18 cellular contexts compared by ENCODE assay signal in genomic region chr2:96161785-96162367, GRCh38. TPM values are rescaled to one million over a fixed set of nuclear protein-coding genes. Genes with fewer than 3 reads are reported as not detected.
DNase-seq lines count a peak whose midpoint lies in the region; ATAC-seq, FAIRE-seq and TF ChIP-seq lines count a peak whose summit lies in the region.
"Had no signal": no experiment of that assay in that cellular context is flagged by ENCODE, and none has a peak within 500 bp of the region (broad histone marks: within the 10 kb centered on the region; RNA-seq: fewer than 3 reads in every experiment).

No MANE protein-coding gene starts in this region.

- H3K4me1 Mint-ChIP-seq in activated T-cell treated with anti-CD3 and anti-CD28 coated beads, Interleukin-2, amount 50 U/mL, for 4 hours (ENCODE audit: low read depth): peaks cover 80% of the 10 kb centered on the region

- ATAC-seq in activated T-cell treated with anti-CD3 and anti-CD28 coated beads, Interleukin-2, amount 50 U/mL, for 4 hours: no peak
- no peak for ATAC-seq in K562

- WGBS in K562 (ENCODE audit: insufficient coverage, low coverage, missing lambda C conversion rate): 19% methylated on average over 5 of the region's 5 CpGs
- WGBS in spleen, 5 donors: 53 to 64% (median 55%) methylated on average over 5 of the region's 5 CpGs
- 57 to 69% methylated on average over 5 of the region's 5 CpGs for WGBS in testis, 2 donors

- H3K27me3 ChIP-seq in K562 (ENCODE audit: control insufficient read depth in 2 of 2, insufficient read depth in 2 of 2, low read length in 2 of 2) (no peaks in the 10 kb centered on the region), spleen (replicated peaks in 1 of 7) (no peaks in the 10 kb centered on the region), testis (no peaks in the 10 kb centered on the region)

- intact Hi-C loops in OCI-LY7 (cut with micrococcal nuclease; ENCODE audit: unreplicated experiment): no loop called here
- intact Hi-C loops in K562 (cut with micrococcal nuclease): no loop called here
- intact Hi-C loops in spleen (cut with DNase I; ENCODE audit: low total_unique reads): no loop called here
- intact Hi-C loops in testis (cut with DNase I; ENCODE audit: low total_unique reads): no loop called here

- H3K4me2 ChIP-seq in OCI-LY7 (ENCODE audit: low read length) (peak overlapping the region; percentile 91), K562 (ENCODE audit: insufficient read depth, low read length) (no peak overlapping the region; the same call in 1 of the 2 replicates)

- peak; percentile 57 for FAIRE-seq in K562 (lab: Jason Lieb, UNC)
- FAIRE-seq: astrocyte had no signal

- TF ChIP-seq RAD21 in K562 (CRISPR knock-in tag; conservative IDR thresholded peaks at IDR 0.05 in 1 of 2, IDR thresholded peaks at IDR 0.05 in 1 of 2): no peak

- H3K4me3 Mint-ChIP-seq in activated T-cell treated with anti-CD3 and anti-CD28 coated beads, Interleukin-2, amount 50 U/mL, for 4 hours: peak overlapping the region; percentile 11

- DNase-seq in activated T-cell treated with anti-CD3 and anti-CD28 coated beads, Interleukin-2, amount 50 U/mL, for 4 hours: no peak
- DNase-seq in activated T-cell treated with anti-CD3 and anti-CD28 coated beads for 4 hours (no peak), OCI-LY7 (ENCODE audit: low spot score) (peak; percentile 29), K562 (ENCODE audit: extremely low read depth in 1 of 4, low spot score in 3 of 4) (no peak), spleen (no peak), COLO668 (lab: John Stamatoyannopoulos, UW; ENCODE audit: unreplicated experiment) (no peak), testis (no peak)
- no peak for DNase-seq in NK-92 treated with Interleukin-12 subunit alpha and Interleukin-12 subunit beta, amount 100 ng/mL, for 24 hours (lab: John Stamatoyannopoulos, UW)
- DNase-seq: DMS79; NCI-H1436 treated with DMSO at 0.1 percent for 48 hours; stimulated activated CD4-positive, alpha-beta T cell treated with anti-CD3 and anti-CD28 coated beads, Interleukin-12 subunit alpha, Interleukin-12 subunit beta, amount 100 ng/mL, for 4 hours; T1000 had no signal

- TF ChIP-seq POLR2A in K562 (conservative IDR thresholded peaks at IDR 0.05): no peak
- TF ChIP-seq POLR2A in spleen (IDR thresholded peaks at IDR 0.05): no peak
- TF ChIP-seq POLR2A in testis (IDR thresholded peaks at IDR 0.05): no peak

- BruUV-seq in OCI-LY7 (replicated peaks; lab: Mats Ljungman, UMichigan): no TSS peak
- no TSS peak for BruUV-seq in K562 (replicated peaks; lab: Mats Ljungman, UMichigan)

- H4K20me1 ChIP-seq in OCI-LY7 (ENCODE audit: insufficient read depth, low read length): no peaks in the 10 kb centered on the region
- no peaks in the 10 kb centered on the region for H4K20me1 ChIP-seq in K562 (replicated peaks; ENCODE audit: control insufficient read depth, insufficient read depth, low read length)

- H2AFZ ChIP-seq in OCI-LY7 (ENCODE audit: low read length) (peak overlapping the region; percentile 78; the same call in 1 of the 2 replicates), K562 (ENCODE audit: low read depth, low read length) (peak overlapping the region; percentile 87)

- POLR2A ChIA-PET in OCI-LY7 (lab: Charles Lee): interaction anchor here (0.7 to 2.4 kb wide), 6 partner anchors 10 to 81 kb away, joined by 3 to 10 read pairs (median 5); no protein-coding TSS in a partner anchor
- POLR2A ChIA-PET in K562 (lab: Yijun Ruan, JAX): no interaction called here

- in situ Hi-C loops in K562 (cut with MboI): no loop called here

- TF ChIP-seq EP300 in K562 (IDR thresholded peaks at IDR 0.05; ENCODE audit: low read length): no peak

- no peaks in the 10 kb centered on the region for H3K27me3 Mint-ChIP-seq in activated T-cell treated with anti-CD3 and anti-CD28 coated beads, Interleukin-2, amount 50 U/mL, for 4 hours (ENCODE audit: low read depth)

- H3K9me3 ChIP-seq in OCI-LY7 (ENCODE audit: low read length): peaks cover 5% of the 10 kb centered on the region; the same call in 1 of the 2 replicates
- H3K9me3 ChIP-seq in K562 (replicated peaks; ENCODE audit: control insufficient read depth, insufficient read depth, low read depth, low read length): no peaks in the 10 kb centered on the region
- peaks cover 0 to 8% (median 0%) of the 10 kb centered on the region in 8 donors for H3K9me3 ChIP-seq in spleen
- H3K9me3 ChIP-seq in testis: no peaks in the 10 kb centered on the region

- H3K9me1 ChIP-seq in K562 (ENCODE audit: control insufficient read depth, insufficient read depth, low read length): peaks cover 3% of the 10 kb centered on the region

- H3K27ac ChIP-seq in OCI-LY7 (ENCODE audit: low read depth, low read length, poor library complexity, severe bottlenecking) (peak overlapping the region; percentile 99), K562 (ENCODE audit: extremely low read depth, low read depth, low read length) (peak overlapping the region; percentile 23; the same call in 1 of the 3 replicates), spleen (peak overlapping the region; percentile 43 to 93 (median 84)), testis (no peak overlapping the region)

- H3K4me3 ChIP-seq in OCI-LY7 (ENCODE audit: low read depth, low read length, poor library complexity, severe bottlenecking) (peak overlapping the region; percentile 15), K562 (no peak overlapping the region), spleen (peak overlapping the region in 1 of 8 donors; percentile 30), testis (no peak overlapping the region)
- H3K4me3 ChIP-seq: lung had no signal

- H3K36me3 Mint-ChIP-seq in activated T-cell treated with anti-CD3 and anti-CD28 coated beads, Interleukin-2, amount 50 U/mL, for 4 hours (ENCODE audit: insufficient read depth): no peaks in the 10 kb centered on the region

- H3K9me2 ChIP-seq in OCI-LY7 (ENCODE audit: insufficient read depth, low read length): no peaks in the 10 kb centered on the region

- H3K9ac ChIP-seq in K562 (ENCODE audit: insufficient read depth in 1 of 2, low read depth in 2 of 2, low read length in 2 of 2): no peak overlapping the region

- H3K9me3 Mint-ChIP-seq in activated T-cell treated with anti-CD3 and anti-CD28 coated beads, Interleukin-2, amount 50 U/mL, for 4 hours: peaks cover 6% of the 10 kb centered on the region

- CTCF ChIA-PET in OCI-LY7 (lab: Charles Lee; ENCODE audit: unreplicated experiment) (interaction anchor here (3.0 kb wide), 1 partner anchor 14 kb away, joined by 18 read pairs; no protein-coding TSS in a partner anchor), K562 (lab: Yijun Ruan, JAX; ENCODE audit: low intra/inter-chr PET ratio) (no interaction called here)

- H3K36me3 ChIP-seq in OCI-LY7 (ENCODE audit: insufficient read depth, low read length): no peaks in the 10 kb centered on the region; the same call in 1 of the 2 replicates
- no peaks in the 10 kb centered on the region for H3K36me3 ChIP-seq in K562 (ENCODE audit: control insufficient read depth, insufficient read depth, low read length)
- H3K36me3 ChIP-seq in spleen: no peaks in the 10 kb centered on the region
- H3K36me3 ChIP-seq in testis (ENCODE audit: low read depth, missing control alignments): no peaks in the 10 kb centered on the region

- H3K79me2 ChIP-seq in OCI-LY7 (ENCODE audit: insufficient read depth, low read depth, low read length): no peaks in the 10 kb centered on the region
- no peaks in the 10 kb centered on the region for H3K79me2 ChIP-seq in K562 (ENCODE audit: control insufficient read depth, insufficient read depth, low read length)

- no peak for TF ChIP-seq CTCF in OCI-LY7 (conservative IDR thresholded peaks at IDR 0.05; ENCODE audit: low read length)
- TF ChIP-seq CTCF in K562 (IDR thresholded peaks at IDR 0.05 in 2 of 3, conservative IDR thresholded peaks at IDR 0.05 in 1 of 3; ENCODE audit: insufficient read depth in 2 of 3, low read depth in 1 of 3, low read length in 3 of 3): no peak
- TF ChIP-seq CTCF in spleen (IDR thresholded peaks at IDR 0.05 in 8 of 11, conservative IDR thresholded peaks at IDR 0.05 in 3 of 11): no peak
- no peak for TF ChIP-seq CTCF in testis (IDR thresholded peaks at IDR 0.05)

- H3K4me1 ChIP-seq in OCI-LY7 (ENCODE audit: insufficient read depth, low read length, poor library complexity, severe bottlenecking) (peaks cover 76% of the 10 kb centered on the region), K562 (replicated peaks in 1 of 2; ENCODE audit: control insufficient read depth in 2 of 2, insufficient read depth in 2 of 2, low read length in 2 of 2) (peaks cover 24 to 39% of the 10 kb centered on the region in 2 experiments), spleen (peaks cover 33 to 84% (median 69%) of the 10 kb centered on the region in 6 donors), testis (peaks cover 14% of the 10 kb centered on the region)

RNA-seq across cellular contexts. Expression of gene DUSP2, which starts 16.6 kb away (rescaled TPM):
- total RNA-seq in activated T-cell treated with anti-CD3 and anti-CD28 coated beads, Interleukin-2, amount 50 U/mL, for 4 hours: 100 to 1,000 TPM; 365 to 525 (median 419) TPM
- 94.7 and 110 TPM in 2 replicates for total RNA-seq in OCI-LY7 (2014; rRNA removed; shearing (Covaris generic))
- total RNA-seq in OCI-LY7 (2022) (31.2 and 37.3 TPM in 2 replicates), K562 (2014; rRNA removed) (not detected in 2 replicates), K562 (2014; rRNA removed; fragmentation: Illumina TruSeq; extraction: Trizol) (not detected in 2 replicates), K562 (2015; rRNA removed; fragmentation: Illumina TruSeq; extraction: Trizol) (not detected in 2 replicates), K562 (2021) (0.18 and 0.42 TPM in 2 replicates), spleen (10 to 100 TPM; 27.2 to 88.0 (median 45.0) TPM), testis (10 to 100 TPM in 1 of 2 donors, 1 to 10 TPM in 1; 6.3 to 16.5 TPM)
- 0.16 TPM in 1 of 2 replicates, not detected in the other for total RNA-seq in K562 (2011; cell fraction: chromatin; rRNA removed; ENCODE audit: low replicate concordance)
- 0.33 TPM in 1 of 2 replicates, not detected in the other for total RNA-seq in K562 (2011; cell fraction: nucleolus; rRNA removed)
- total RNA-seq in K562 (2011; cell fraction: nucleoplasm; rRNA removed): not detected in 2 replicates
- polyA plus RNA-seq in K562 (2011; rRNA removed) (0.04 TPM in 1 of 2 replicates, not detected in the other), K562 (2014; fragmentation: Illumina TruSeq; extraction: Trizol) (not detected in 2 replicates), K562 (2014; fragmentation: Nextera tagmentation; extraction: Ambion mirVana) (not detected), K562 (2014; rRNA removed) (not detected in 2 replicates), spleen (10 to 100 TPM; 24.2 to 60.8 (median 47.6) TPM), testis (ENCODE audit: insufficient read depth, low read depth, low replicate concordance) (5.7 TPM)
- 0.06 and 0.07 TPM in 2 replicates for polyA plus RNA-seq in K562 (2011; cell fraction: cytosol; rRNA removed)
- 0.14 and 0.64 TPM in 2 replicates for polyA plus RNA-seq in K562 (2011; cell fraction: nucleus; rRNA removed)
- polyA plus RNA-seq in K562 (2012): 0.08 TPM in 1 of 2 replicates, not detected in the other
- not detected in 2 replicates for polyA minus RNA-seq in K562 (2011; rRNA and poly(A)+ RNA removed)
- polyA minus RNA-seq in K562 (2011; cell fraction: cytosol; rRNA and poly(A)+ RNA removed): 0.76 and 1.8 TPM in 2 replicates
- 0.40 and 0.89 TPM in 2 replicates for polyA minus RNA-seq in K562 (2011; cell fraction: nucleus; rRNA and poly(A)+ RNA removed)

RNA-seq across cellular contexts. Expression of gene ASTL, which starts 23.6 kb away (rescaled TPM):
- total RNA-seq in activated T-cell treated with anti-CD3 and anti-CD28 coated beads, Interleukin-2, amount 50 U/mL, for 4 hours: 1 to 10 TPM; 2.3 to 3.0 (median 2.8) TPM
- total RNA-seq in OCI-LY7 (2014; rRNA removed; shearing (Covaris generic)): 0.46 TPM in 1 of 2 replicates, not detected in the other
- total RNA-seq in OCI-LY7 (2022) (0.49 TPM in 1 of 2 replicates, not detected in the other), K562 (2014; rRNA removed) (not detected in 2 replicates), K562 (2014; rRNA removed; fragmentation: Illumina TruSeq; extraction: Trizol) (not detected in 2 replicates), K562 (2015; rRNA removed; fragmentation: Illumina TruSeq; extraction: Trizol) (not detected in 2 replicates), K562 (2021) (not detected in 2 replicates), spleen (1 to 10 TPM in 2 of 7 donors, under 1 TPM in 4, not detected in 1; 0.49 to 2.2 (median 0.72) TPM), testis (1 to 10 TPM in 1 of 2 donors, under 1 TPM in 1; 0.87 to 1.6 TPM)
- not detected in 2 replicates for total RNA-seq in K562 (2011; cell fraction: chromatin; rRNA removed; ENCODE audit: low replicate concordance)
- not detected in 2 replicates for total RNA-seq in K562 (2011; cell fraction: nucleolus; rRNA removed)
- total RNA-seq in K562 (2011; cell fraction: nucleoplasm; rRNA removed): not detected in 2 replicates
- polyA plus RNA-seq in K562 (2011; rRNA removed) (not detected in 2 replicates), K562 (2014; fragmentation: Illumina TruSeq; extraction: Trizol) (not detected in 2 replicates), K562 (2014; fragmentation: Nextera tagmentation; extraction: Ambion mirVana) (not detected), K562 (2014; rRNA removed) (not detected in 2 replicates), spleen (under 1 TPM; 0.24 to 0.33 (median 0.29) TPM), testis (ENCODE audit: insufficient read depth, low read depth, low replicate concordance) (0.58 TPM)
- polyA plus RNA-seq in K562 (2011; cell fraction: cytosol; rRNA removed): not detected in 2 replicates
- polyA plus RNA-seq in K562 (2011; cell fraction: nucleus; rRNA removed): not detected in 2 replicates
- polyA plus RNA-seq in K562 (2012): not detected in 2 replicates
- not detected in 2 replicates for polyA minus RNA-seq in K562 (2011; rRNA and poly(A)+ RNA removed)
- not detected in 2 replicates for polyA minus RNA-seq in K562 (2011; cell fraction: cytosol; rRNA and poly(A)+ RNA removed)
- not detected in 2 replicates for polyA minus RNA-seq in K562 (2011; cell fraction: nucleus; rRNA and poly(A)+ RNA removed)
- total RNA-seq: astrocyte, dermis microvascular lymphatic vessel endothelial cell, lung, osteocyte, ureter had no signal
- polyA plus RNA-seq: AG04450 had no signal

RNA-seq across cellular contexts. Expression of gene ADRA2B, which starts 45.5 kb away (rescaled TPM):
- under 1 TPM; 0.40 to 0.57 (median 0.40) TPM for total RNA-seq in activated T-cell treated with anti-CD3 and anti-CD28 coated beads, Interleukin-2, amount 50 U/mL, for 4 hours
- total RNA-seq in OCI-LY7 (2014; rRNA removed; shearing (Covaris generic)): 0.06 TPM in 1 of 2 replicates, not detected in the other
- 0.11 TPM in 1 of 2 replicates, not detected in the other for total RNA-seq in OCI-LY7 (2022)
- total RNA-seq in K562 (2011; cell fraction: chromatin; rRNA removed; ENCODE audit: low replicate concordance): 0.07 and 0.11 TPM in 2 replicates
- total RNA-seq in K562 (2011; cell fraction: nucleolus; rRNA removed): 0.13 and 0.17 TPM in 2 replicates
- not detected in 2 replicates for total RNA-seq in K562 (2011; cell fraction: nucleoplasm; rRNA removed)
- total RNA-seq in K562 (2014; rRNA removed): not detected in 2 replicates
- not detected in 2 replicates for total RNA-seq in K562 (2014; rRNA removed; fragmentation: Illumina TruSeq; extraction: Trizol)
- not detected in 2 replicates for total RNA-seq in K562 (2015; rRNA removed; fragmentation: Illumina TruSeq; extraction: Trizol)
- not detected in 2 replicates for total RNA-seq in K562 (2021)
- polyA plus RNA-seq in K562 (2011; rRNA removed): not detected in 2 replicates
- 0.04 TPM in 1 of 2 replicates, not detected in the other for polyA plus RNA-seq in K562 (2011; cell fraction: cytosol; rRNA removed)
- 0.14 and 0.27 TPM in 2 replicates for polyA plus RNA-seq in K562 (2011; cell fraction: nucleus; rRNA removed)
- polyA plus RNA-seq in K562 (2012): 0.03 TPM in 1 of 2 replicates, not detected in the other
- polyA plus RNA-seq in K562 (2014; fragmentation: Illumina TruSeq; extraction: Trizol): not detected in 2 replicates
- polyA plus RNA-seq in K562 (2014; fragmentation: Nextera tagmentation; extraction: Ambion mirVana): not detected
- not detected in 2 replicates for polyA plus RNA-seq in K562 (2014; rRNA removed)
- not detected in 2 replicates for polyA minus RNA-seq in K562 (2011; rRNA and poly(A)+ RNA removed)
- not detected in 2 replicates for polyA minus RNA-seq in K562 (2011; cell fraction: cytosol; rRNA and poly(A)+ RNA removed)
- not detected in 2 replicates for polyA minus RNA-seq in K562 (2011; cell fraction: nucleus; rRNA and poly(A)+ RNA removed)
- total RNA-seq in spleen: 10 to 100 TPM in 3 of 7 donors, 1 to 10 TPM in 4; 3.1 to 14.2 (median 9.0) TPM
- polyA plus RNA-seq in spleen: 1 to 10 TPM; 1.8 to 4.2 (median 1.8) TPM
- total RNA-seq in testis: 1 to 10 TPM; 2.4 to 2.6 TPM
- polyA plus RNA-seq in testis (ENCODE audit: insufficient read depth, low read depth, low replicate concordance): 2.1 TPM
- total RNA-seq: astrocyte, osteocyte had no signal
- polyA plus RNA-seq: AG04450 had no signal

RNA-seq across cellular contexts. Expression of gene STARD7, which starts 46.8 kb away (rescaled TPM):
- total RNA-seq in activated T-cell treated with anti-CD3 and anti-CD28 coated beads, Interleukin-2, amount 50 U/mL, for 4 hours: 100 to 1,000 TPM; 241 to 281 (median 267) TPM
- total RNA-seq in OCI-LY7 (2014; rRNA removed; shearing (Covaris generic)): 208 and 239 TPM in 2 replicates
- total RNA-seq in OCI-LY7 (2022): 186 and 206 TPM in 2 replicates
- total RNA-seq in K562 (2011; cell fraction: chromatin; rRNA removed; ENCODE audit: low replicate concordance): 162 and 181 TPM in 2 replicates
- 102 and 117 TPM in 2 replicates for total RNA-seq in K562 (2011; cell fraction: nucleolus; rRNA removed)
- 122 and 139 TPM in 2 replicates for total RNA-seq in K562 (2011; cell fraction: nucleoplasm; rRNA removed)
- total RNA-seq in K562 (2014; rRNA removed): 147 and 306 TPM in 2 replicates
- 173 and 193 TPM in 2 replicates for total RNA-seq in K562 (2014; rRNA removed; fragmentation: Illumina TruSeq; extraction: Trizol)
- 170 and 173 TPM in 2 replicates for total RNA-seq in K562 (2015; rRNA removed; fragmentation: Illumina TruSeq; extraction: Trizol)
- total RNA-seq in K562 (2021): 192 and 196 TPM in 2 replicates
- polyA plus RNA-seq in K562 (2011; rRNA removed): 95.3 and 108 TPM in 2 replicates
- polyA plus RNA-seq in K562 (2011; cell fraction: cytosol; rRNA removed): 41.7 and 76.2 TPM in 2 replicates
- 118 and 127 TPM in 2 replicates for polyA plus RNA-seq in K562 (2011; cell fraction: nucleus; rRNA removed)
- 80.3 and 106 TPM in 2 replicates for polyA plus RNA-seq in K562 (2012)
- 136 and 145 TPM in 2 replicates for polyA plus RNA-seq in K562 (2014; fragmentation: Illumina TruSeq; extraction: Trizol)
- 100 to 1,000 TPM in 1 of 2 experiments, 10 to 100 TPM in 1; 90.9 to 140 TPM for polyA plus RNA-seq in K562 (2014; fragmentation: Nextera tagmentation; extraction: Ambion mirVana)
- polyA plus RNA-seq in K562 (2014; rRNA removed): 103 and 122 TPM in 2 replicates
- 143 and 146 TPM in 2 replicates for polyA minus RNA-seq in K562 (2011; rRNA and poly(A)+ RNA removed)
- polyA minus RNA-seq in K562 (2011; cell fraction: cytosol; rRNA and poly(A)+ RNA removed): 72.4 and 78.6 TPM in 2 replicates
- 76.7 and 83.3 TPM in 2 replicates for polyA minus RNA-seq in K562 (2011; cell fraction: nucleus; rRNA and poly(A)+ RNA removed)
- total RNA-seq in spleen: 100 to 1,000 TPM in 5 of 7 donors, 10 to 100 TPM in 2; 89.8 to 174 (median 123) TPM
- polyA plus RNA-seq in spleen: 10 to 100 TPM; 45.1 to 73.0 (median 52.2) TPM
- total RNA-seq in testis: 10 to 100 TPM; 77.7 to 96.2 TPM
- 58.0 TPM for polyA plus RNA-seq in testis (ENCODE audit: insufficient read depth, low read depth, low replicate concordance)

Comparison
In these comparisons a context has a peak if more than half of its experiments do, and no peak if none do; other contexts are left out.
1. H3K27ac ChIP-seq: peak in OCI-LY7 (single experiment), K562 (single experiment) and spleen (8 of 8); none in testis (0 of 2).
2. RNA of gene DUSP2, which starts 16.6 kb away (total RNA-seq): 365 to 525 TPM in activated T-cell treated with anti-CD3 and anti-CD28 coated beads, Interleukin-2, amount 50 U/mL, for 4 hours, 31.2 to 110 TPM in OCI-LY7, 27.2 to 88.0 TPM in spleen and 6.3 to 16.5 TPM in testis; 0.16 to 0.42 TPM in K562; every median in the first group is over 4 times any median in the second.